ENCODE assay signal across 22 cellular contexts in genomic region chr18:62279561-62279960, GRCh38. TPM values are rescaled to one million over a fixed set of nuclear protein-coding genes. Genes with fewer than 3 reads are reported as not detected.
DNase-seq lines count a peak whose midpoint lies in the region; ATAC-seq lines count a peak whose summit lies in the region.
"Had no signal": no experiment of that assay in that cellular context is flagged by ENCODE, and none has a peak within 500 bp of the region (broad histone marks: within the 10 kb centered on the region; RNA-seq: fewer than 3 reads in every experiment).

No MANE protein-coding gene starts in this region.

- H3K9ac ChIP-seq in neuronal stem cell (ENCODE audit: low read depth, low read length, poor library complexity): no peak overlapping the region

- no peak overlapping the region for H2BK12ac ChIP-seq in neuronal stem cell (ENCODE audit: low read length)

- DNase-seq in DMS53 (lab: John Stamatoyannopoulos, UW): peak; percentile 17
- no peak for DNase-seq in DMS53 treated with DMSO at 0.1 percent for 48 hours (lab: John Stamatoyannopoulos, UW; ENCODE audit: unreplicated experiment)
- peak; percentile 100 for DNase-seq in NCI-H146 treated with DMSO at 0.1 percent for 48 hours (lab: John Stamatoyannopoulos, UW; ENCODE audit: unreplicated experiment)
- peak; percentile 99 for DNase-seq in NCI-H748 (lab: John Stamatoyannopoulos, UW; ENCODE audit: unreplicated experiment)
- peak; percentile 32 for DNase-seq in neuronal stem cell (ENCODE audit: low spot score)
- no peak for DNase-seq in pons (ENCODE audit: low spot score)
- no peak for DNase-seq in SJCRH30
- DNase-seq: activated CD4-positive, alpha-beta memory T cell treated with anti-CD3 and anti-CD28 coated beads for 36 hours; activated CD8-positive, alpha-beta memory T cell treated with anti-CD3 and anti-CD28 coated beads, Interleukin-2, amount 50 U/mL, for 48 hours; activated naive CD8-positive, alpha-beta T cell treated with anti-CD3 and anti-CD28 coated beads, Interleukin-2, amount 10 ng/mL, durations not matched to agents 7 days and 5 days; body of pancreas; CD4-positive, alpha-beta T cell; cerebellar nuclear complex; DMS 273 treated with DMSO at 0.1 percent for 48 hours; IMR-90; kidney glomerular epithelial cell; NCI-H226; psoas muscle; SHP77; trophoblast cell had no signal

- WGBS in neuronal stem cell (ENCODE audit: extremely low coverage in 2 of 2, insufficient read length in 2 of 2, insufficient replicate concordance in 1 of 2), 2 donors: no CpG with 5 or more reads among the region's 5 CpGs

- H3K4me1 ChIP-seq in neuronal stem cell (ENCODE audit: control insufficient read depth in 2 of 2, insufficient read depth in 1 of 2, low read depth in 1 of 2, low read length in 2 of 2) (peaks cover 0 to 4% of the 10 kb centered on the region in 2 donors), SJCRH30 (no peaks in the 10 kb centered on the region)
- H3K4me1 ChIP-seq: body of pancreas, psoas muscle had no signal

- H3K18ac ChIP-seq in neuronal stem cell (ENCODE audit: low read length): no peak overlapping the region

- H3K4me3 ChIP-seq in neuronal stem cell (ENCODE audit: low read length in 2 of 2) (no peak overlapping the region), SJCRH30 (no peak overlapping the region)
- H3K4me3 ChIP-seq: body of pancreas, psoas muscle had no signal

- no peak overlapping the region for H3K4me2 ChIP-seq in neuronal stem cell (ENCODE audit: insufficient read depth, low read length, poor library complexity, severe bottlenecking)

- H3K27me3 ChIP-seq in neuronal stem cell (ENCODE audit: control insufficient read depth in 3 of 3, insufficient read depth in 3 of 3, low read depth in 1 of 3, low read length in 3 of 3) (no peaks in the 10 kb centered on the region), SJCRH30 (no peaks in the 10 kb centered on the region)
- H3K27me3 ChIP-seq: body of pancreas had no signal

- ATAC-seq in HG03039 (IDR thresholded peaks at IDR 0.05; ENCODE audit: unreplicated experiment): no peak
- ATAC-seq: body of pancreas, psoas muscle had no signal

- no peak overlapping the region for H2BK15ac ChIP-seq in neuronal stem cell (ENCODE audit: low read length)

- H2AK5ac ChIP-seq in neuronal stem cell (ENCODE audit: low read depth, low read length): no peak overlapping the region

- no peak overlapping the region for H2AFZ ChIP-seq in neuronal stem cell (ENCODE audit: low read length)

- no peak overlapping the region for H4K8ac ChIP-seq in neuronal stem cell (ENCODE audit: low read depth, low read length)

- H3K9me3 ChIP-seq in neuronal stem cell (replicated peaks in 1 of 2; ENCODE audit: control insufficient read depth in 2 of 2, insufficient read depth in 1 of 2, low read depth in 1 of 2, low read length in 2 of 2): no peaks in the 10 kb centered on the region
- no peaks in the 10 kb centered on the region for H3K9me3 ChIP-seq in SJCRH30 (replicated peaks)
- H3K9me3 ChIP-seq: body of pancreas, psoas muscle had no signal

- H3K36me3 ChIP-seq in neuronal stem cell (replicated peaks in 1 of 2; ENCODE audit: control insufficient read depth in 2 of 2, insufficient read depth in 2 of 2, low read length in 2 of 2): peaks cover 0 to 83% of the 10 kb centered on the region in 2 donors
- no peaks in the 10 kb centered on the region for H3K36me3 ChIP-seq in SJCRH30

- H3K79me1 ChIP-seq in neuronal stem cell (ENCODE audit: low read depth, low read length): no peaks in the 10 kb centered on the region

- no peak overlapping the region for H2BK120ac ChIP-seq in neuronal stem cell (ENCODE audit: low read depth, low read length)

- peak overlapping the region; percentile 23 for H3K27ac ChIP-seq in neuronal stem cell (replicated peaks; ENCODE audit: low read length)
- H3K27ac ChIP-seq in SJCRH30: no peak overlapping the region
- H3K27ac ChIP-seq: 22Rv1, body of pancreas, psoas muscle had no signal

- H3K23ac ChIP-seq in neuronal stem cell (ENCODE audit: low read depth, low read length, poor library complexity): no peak overlapping the region

- no peak overlapping the region for H4K91ac ChIP-seq in neuronal stem cell (ENCODE audit: low read depth, low read length, poor library complexity)

- H3K4ac ChIP-seq in neuronal stem cell (ENCODE audit: low read length): no peak overlapping the region

- no peak overlapping the region for H3K14ac ChIP-seq in neuronal stem cell (ENCODE audit: low read length)

- no peak overlapping the region for H2BK5ac ChIP-seq in neuronal stem cell (ENCODE audit: low read length)

RNA-seq across cellular contexts. Expression of gene TNFRSF11A, which starts 45.5 kb away (rescaled TPM):
- polyA plus RNA-seq in neuronal stem cell (2013, experiment 1 of 2): 0.13 TPM
- polyA plus RNA-seq in neuronal stem cell (2013, experiment 2 of 2): 0.12 TPM
- total RNA-seq in SJCRH30 (2014; rRNA removed; shearing (Covaris generic)): 0.08 TPM in 2 replicates
- polyA plus RNA-seq: IMR-90 had no signal

Comparison
In these comparisons a context has a peak if more than half of its experiments do, and no peak if none do; other contexts are left out.
1. DNase-seq: peak in DMS53 (single experiment), NCI-H146 treated with DMSO at 0.1 percent for 48 hours (single experiment), NCI-H748 (single experiment) and neuronal stem cell (single experiment); none in DMS53 treated with DMSO at 0.1 percent for 48 hours (single experiment), pons (single experiment) and SJCRH30 (0 of 2).